8 cellular contexts compared by ENCODE assay signal in the genomic region with DNA sequence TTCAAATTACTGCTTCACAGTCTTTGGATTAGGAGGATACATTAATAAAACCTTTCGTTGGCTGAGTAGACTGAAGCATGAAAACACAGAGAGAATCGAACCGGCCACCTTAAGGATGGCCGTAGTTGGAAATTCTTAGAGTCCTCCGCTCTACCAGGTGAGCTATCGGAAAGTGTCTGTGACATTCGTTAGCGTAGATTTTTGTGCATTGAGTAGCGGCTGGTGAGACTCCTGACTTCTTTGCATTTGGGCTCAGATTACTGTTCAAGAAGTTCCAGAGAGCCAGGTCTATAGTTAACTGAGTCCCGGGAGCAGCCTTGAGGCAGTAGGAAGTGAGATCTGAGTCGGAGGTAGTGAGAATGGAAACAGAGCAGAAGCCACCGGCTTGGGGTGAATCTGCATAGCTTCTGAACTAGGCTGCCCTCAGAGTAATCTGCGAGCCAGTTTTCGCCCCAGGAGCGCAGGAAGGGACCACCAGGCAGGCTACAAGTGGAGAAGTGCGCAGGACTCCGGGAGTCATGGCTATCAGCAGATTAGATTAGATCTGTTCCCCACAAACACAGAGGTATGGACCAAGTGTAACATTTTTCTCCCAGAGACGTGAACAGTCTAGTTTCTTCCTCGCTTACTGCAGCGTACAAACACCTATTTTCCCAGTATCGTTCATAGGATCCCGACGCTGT. TPM values are rescaled to one million over a fixed set of nuclear protein-coding genes. Genes with fewer than 3 reads are reported as not detected.
DNase-seq lines count a peak whose midpoint lies in the region; ATAC-seq lines count a peak whose summit lies in the region.

No MANE protein-coding gene starts in this region.

- H3K4me3 ChIP-seq in effector memory CD4-positive, alpha-beta T cell (ENCODE audit: insufficient read depth, low read depth, low read length, poor library complexity, severe bottlenecking), result peak overlapping the region; percentile 46

- H3K4me1 Mint-ChIP-seq in naive B cell, result peaks cover 47 to 66% (median 50%) of the 10 kb centered on the region in 3 donors

- peak; percentile 26 for ATAC-seq in HG03432 (IDR thresholded peaks at IDR 0.05; ENCODE audit: unreplicated experiment)
- peak; percentile 27 to 52 for ATAC-seq in naive B cell (ENCODE audit: low read depth in 2 of 2)
- no peak for ATAC-seq in GM19463 (IDR thresholded peaks at IDR 0.05; ENCODE audit: unreplicated experiment)
- no peak for ATAC-seq in HG02763 (IDR thresholded peaks at IDR 0.05; ENCODE audit: unreplicated experiment)
- no peak for ATAC-seq in HG02981 (IDR thresholded peaks at IDR 0.05; ENCODE audit: unreplicated experiment)

- no peaks in the 10 kb centered on the region for H3K36me3 ChIP-seq in effector memory CD4-positive, alpha-beta T cell (ENCODE audit: control insufficient read depth, insufficient read depth, low read length)

- H3K27me3 Mint-ChIP-seq in naive B cell, result peaks cover 0 to 82% (median 47%) of the 10 kb centered on the region in 3 donors

- no peaks in the 10 kb centered on the region for H3K36me3 Mint-ChIP-seq in naive B cell

- H3K9me3 Mint-ChIP-seq in naive B cell, result peaks cover 0 to 15% (median 5%) of the 10 kb centered on the region in 7 donors

- peaks cover 9% of the 10 kb centered on the region for H3K4me1 ChIP-seq in effector memory CD4-positive, alpha-beta T cell (ENCODE audit: control insufficient read depth, insufficient read depth, low read length, poor library complexity, severe bottlenecking)

- no peaks in the 10 kb centered on the region for H3K27me3 ChIP-seq in effector memory CD4-positive, alpha-beta T cell (replicated peaks; ENCODE audit: control insufficient read depth, insufficient read depth, low read length, poor library complexity, severe bottlenecking)

- H3K9me3 ChIP-seq in effector memory CD4-positive, alpha-beta T cell (ENCODE audit: control insufficient read depth, low read length), result no peaks in the 10 kb centered on the region

- H3K27ac ChIP-seq in effector memory CD4-positive, alpha-beta T cell (ENCODE audit: insufficient read depth, low read length, poor library complexity, severe bottlenecking), result no peak overlapping the region

- peak overlapping the region in 5 of 6 donors; percentile 57 to 93 (median 68) for H3K27ac Mint-ChIP-seq in naive B cell

- H3K4me3 Mint-ChIP-seq in naive B cell, result peak overlapping the region; percentile 54 to 92 (median 86)

- DNase-seq in DMS 273 treated with DMSO at 0.1 percent for 48 hours (lab: John Stamatoyannopoulos, UW) (peak; percentile 72), T follicular helper cell (ENCODE audit: low read depth) (peak; percentile 35), naive B cell (peak; percentile 28)
- peak in 1 of 3 donors; percentile 21 for DNase-seq in effector memory CD4-positive, alpha-beta T cell

RNA-seq across cellular contexts. Expression of a gene that starts 11.0 kb away (rescaled TPM):
- not detected for polyA plus RNA-seq in naive B cell (ENCODE audit: low read depth in 6 of 6)

RNA-seq across cellular contexts. Expression of a gene that starts 39.3 kb away (rescaled TPM):
- polyA plus RNA-seq in naive B cell (ENCODE audit: low read depth in 6 of 6), result not detected

RNA-seq across cellular contexts. Expression of a gene that starts 42.7 kb away (rescaled TPM):
- polyA plus RNA-seq in naive B cell (ENCODE audit: low read depth in 6 of 6), result not detected

RNA-seq across cellular contexts. Expression of a gene that starts 53.9 kb away (rescaled TPM):
- under 1 TPM in 5 of 6 donors, not detected in 1; 0.18 to 0.61 (median 0.34) TPM for polyA plus RNA-seq in naive B cell (ENCODE audit: low read depth in 6 of 6)

RNA-seq across cellular contexts. Expression of a gene that starts 58.1 kb away (rescaled TPM):
- under 1 TPM in 3 of 6 donors, not detected in 3; 0.53 to 0.63 (median 0.57) TPM for polyA plus RNA-seq in naive B cell (ENCODE audit: low read depth in 6 of 6)

Comparison
In these comparisons a context has a peak if more than half of its experiments do, and no peak if none do; other contexts are left out.
1. ATAC-seq: peak in HG03432 (single experiment) and naive B cell (2 of 2); none in GM19463 (single experiment), HG02763 (single experiment) and HG02981 (single experiment).